In genomic region chr7:5296627-5297226, GRCh38 we compare ENCODE assay signal across 8 cellular contexts. TPM values are rescaled to one million over a fixed set of nuclear protein-coding genes. Genes with fewer than 3 reads are reported as not detected.
DNase-seq lines count a peak whose midpoint lies in the region; ATAC-seq and TF ChIP-seq lines count a peak whose summit lies in the region.

No MANE protein-coding gene starts in this region.

- no peaks in the 10 kb centered on the region for H3K4me1 ChIP-seq in prostate gland (replicated peaks)
- H3K4me1 ChIP-seq in esophagus squamous epithelium, result peaks cover 6 to 13% (median 6%) of the 10 kb centered on the region in 3 donors

- peaks cover 0 to 9% (median 9%) of the 10 kb centered on the region in 3 donors for H3K9me3 Mint-ChIP-seq in T-cell
- H3K9me3 Mint-ChIP-seq in activated naive CD4-positive, alpha-beta T cell treated with anti-CD3 and anti-CD28 coated beads, Interleukin-2, amount 50 U/mL, for 72 hours, result no peaks in the 10 kb centered on the region

- H3K27me3 Mint-ChIP-seq in T-cell, result peaks cover 6% of the 10 kb centered on the region in 2 donors

- no peak overlapping the region for H3K27ac ChIP-seq in prostate gland
- no peak overlapping the region for H3K27ac ChIP-seq in esophagus squamous epithelium

- intact Hi-C loops in prostate gland (cut with DNase I), result no loop called here
- intact Hi-C loops in esophagus squamous epithelium (cut with DNase I), result no loop called here

- whole genome bisulfite sequencing in prostate gland, result 32% methylated on average over 29 of the region's 47 CpGs
- WGBS in esophagus squamous epithelium, 2 donors, result 25 to 30% methylated on average over 11 to 24 of the region's 47 CpGs

- H3K36me3 ChIP-seq in prostate gland, result no peaks in the 10 kb centered on the region
- no peaks in the 10 kb centered on the region for H3K36me3 ChIP-seq in esophagus squamous epithelium

- POLR2A ChIA-PET in T-cell (lab: Charles Lee), result no interaction called here

- TF ChIP-seq CTCF in prostate gland (IDR thresholded peaks at IDR 0.05) (no peak), esophagus squamous epithelium (IDR thresholded peaks at IDR 0.05) (no peak)

- H3K27me3 ChIP-seq in prostate gland (replicated peaks; ENCODE audit: insufficient read depth) (no peaks in the 10 kb centered on the region), esophagus squamous epithelium (peaks cover 0 to 37% (median 0%) of the 10 kb centered on the region in 4 donors)

- H3K4me3 ChIP-seq in prostate gland, result no peak overlapping the region
- peak overlapping the region in 2 of 4 donors; percentile 13 to 48 for H3K4me3 ChIP-seq in esophagus squamous epithelium

- DNase-seq in T-cell, result peak; percentile 29 to 85 (median 76)
- DNase-seq in activated naive CD4-positive, alpha-beta T cell treated with anti-CD3 and anti-CD28 coated beads, Interleukin-2, amount 50 U/mL, for 72 hours (ENCODE audit: low spot score in 2 of 2), result peak in 1 of 2 donors; percentile 67
- peak; percentile 22 for DNase-seq in prostate gland (ENCODE audit: low spot score)
- DNase-seq in esophagus squamous epithelium (lab: John Stamatoyannopoulos, UW), result no peak
- no peak for DNase-seq in COLO668 (lab: John Stamatoyannopoulos, UW; ENCODE audit: unreplicated experiment)

- ATAC-seq in GM21423 (IDR thresholded peaks at IDR 0.05; ENCODE audit: unreplicated experiment), result peak; percentile 50
- ATAC-seq in T-cell (replicated peaks in 1 of 4), result peak; percentile 82 to 93 (median 88)
- peak; percentile 75 to 95 for ATAC-seq in activated naive CD4-positive, alpha-beta T cell treated with anti-CD3 and anti-CD28 coated beads, Interleukin-2, amount 50 U/mL, for 72 hours
- no peak for ATAC-seq in HG03025 (IDR thresholded peaks at IDR 0.05; ENCODE audit: low FRiP score, unreplicated experiment)
- no peak for ATAC-seq in GM19324 (IDR thresholded peaks at IDR 0.05; ENCODE audit: low FRiP score, unreplicated experiment)

- no peaks in the 10 kb centered on the region for H3K36me3 Mint-ChIP-seq in T-cell
- H3K36me3 Mint-ChIP-seq in activated naive CD4-positive, alpha-beta T cell treated with anti-CD3 and anti-CD28 coated beads, Interleukin-2, amount 50 U/mL, for 72 hours, result no peaks in the 10 kb centered on the region

- H3K9me3 ChIP-seq in prostate gland (no peaks in the 10 kb centered on the region), esophagus squamous epithelium (no peaks in the 10 kb centered on the region)

- H3K27ac Mint-ChIP-seq in T-cell, result no peak overlapping the region
- H3K27ac Mint-ChIP-seq in activated naive CD4-positive, alpha-beta T cell treated with anti-CD3 and anti-CD28 coated beads, Interleukin-2, amount 50 U/mL, for 72 hours, result no peak overlapping the region

- CTCF ChIA-PET in T-cell (lab: Charles Lee), result no interaction called here

- no peak for TF ChIP-seq POLR2A in prostate gland (IDR thresholded peaks at IDR 0.05)
- TF ChIP-seq POLR2A in esophagus squamous epithelium (IDR thresholded peaks at IDR 0.05), result no peak

- peak overlapping the region; percentile 77 to 83 (median 78) for H3K4me3 Mint-ChIP-seq in T-cell

- H3K4me1 Mint-ChIP-seq in T-cell, result peaks cover 10 to 19% (median 11%) of the 10 kb centered on the region in 3 donors

RNA-seq across cellular contexts. Expression of gene SLC29A4, which starts 14.0 kb away (rescaled TPM):
- total RNA-seq in T-cell (under 1 TPM; 0.20 to 0.49 (median 0.32) TPM), prostate gland (10 to 100 TPM; 11.6 to 13.5 TPM), esophagus squamous epithelium (under 1 TPM in 3 of 4 donors, not detected in 1; 0.44 to 0.57 (median 0.53) TPM)
- 1 to 10 TPM in 1 of 2 donors, not detected in 1; 5.3 TPM for total RNA-seq in activated naive CD4-positive, alpha-beta T cell treated with anti-CD3 and anti-CD28 coated beads, Interleukin-2, amount 50 U/mL, for 72 hours

Comparison
In these comparisons a context has a peak if more than half of its experiments do, and no peak if none do; other contexts are left out.
1. ATAC-seq: peak in GM21423 (single experiment), T-cell (4 of 4) and activated naive CD4-positive, alpha-beta T cell treated with anti-CD3 and anti-CD28 coated beads, Interleukin-2, amount 50 U/mL, for 72 hours (2 of 2); none in HG03025 (single experiment) and GM19324 (single experiment).
2. DNase-seq: peak in T-cell (34 of 34) and prostate gland (single experiment); none in esophagus squamous epithelium (single experiment) and COLO668 (single experiment).